In the genomic region with DNA sequence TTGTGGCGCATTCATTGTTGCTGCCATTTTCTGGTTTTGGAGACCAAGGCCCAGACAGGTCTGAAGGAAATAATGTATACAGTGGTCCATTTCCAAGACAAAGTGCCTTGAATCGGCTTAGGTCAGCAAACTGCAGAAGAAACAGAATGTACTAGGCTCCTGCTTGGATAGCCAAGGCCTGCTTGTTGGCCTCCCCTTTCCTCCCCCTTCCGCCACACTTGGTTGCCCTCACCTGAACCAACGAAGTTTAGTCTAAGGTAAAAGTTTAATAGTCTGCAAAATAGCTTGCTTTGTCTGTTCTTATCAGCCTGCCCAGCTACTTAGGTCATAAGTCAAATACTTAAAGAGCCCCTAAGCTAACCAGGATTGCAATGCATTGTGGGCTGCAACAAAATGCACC, we compare ENCODE assay signal across 1 cellular context.
TF ChIP-seq lines count a peak whose summit lies in the region.
"Not testable (repeated sequence)": the region's sequence is repeated elsewhere in the genome, so short reads cannot be mapped to it uniquely, and the experiment has no call there.

No MANE protein-coding gene starts in this region.

TF ChIP-seq in K562, 482 proteins besides CTCF, POLR2A, EP300 and RAD21:
- TF ChIP-seq NR2C2 (CRISPR knock-in tag; IDR thresholded peaks at IDR 0.05): not testable (repeated sequence)
- peak; percentile 36; the same call in 1 of the 2 replicates for TF ChIP-seq NR2C2 (tag; IDR thresholded peaks at IDR 0.05)
